8 cellular contexts compared by ENCODE assay signal in genomic region chr19:45638930-45639729, GRCh38. TPM values are rescaled to one million over a fixed set of nuclear protein-coding genes. Genes with fewer than 3 reads are reported as not detected.
DNase-seq lines count a peak whose midpoint lies in the region; ATAC-seq and TF ChIP-seq lines count a peak whose summit lies in the region.

Gene EML2, minus strand, starts transcription at chr19:45639397. Its CDS starts 21 bp downstream, at chr19:45639376.

- DNase-seq in Peyer's patch: peak; percentile 60 to 79 (median 78)
- peak; percentile 17 for DNase-seq in activated gamma-delta T cell treated with anti-CD3 and anti-CD28 coated beads, Interleukin-2, amount 50 U/mL, for 16 hours (ENCODE audit: low read depth)
- peak; percentile 60 for DNase-seq in glutamatergic neuron
- DNase-seq in trophoblast cell: peak; percentile 33 to 49
- no peak for DNase-seq in AML-193 (lab: John Stamatoyannopoulos, UW)

- H3K23ac ChIP-seq in trophoblast cell (ENCODE audit: low read length): no peak within 1 kb of the TSS

- H2BK12ac ChIP-seq in trophoblast cell (ENCODE audit: low read length): no peak within 1 kb of the TSS

- peaks cover 15% of the 10 kb centered on the region for H3K79me1 ChIP-seq in trophoblast cell (ENCODE audit: low read length)

- H2BK120ac ChIP-seq in trophoblast cell (ENCODE audit: insufficient read depth, low read length, poor library complexity): peak within 1 kb of the TSS; percentile 48

- H2BK5ac ChIP-seq in trophoblast cell (ENCODE audit: low read depth, low read length, poor library complexity): peak within 1 kb of the TSS; percentile 54

- peak within 1 kb of the TSS; percentile 79 for H4K12ac ChIP-seq in trophoblast cell (ENCODE audit: low read depth, low read length)

- H3K4me2 ChIP-seq in trophoblast cell (ENCODE audit: low read length): peak within 1 kb of the TSS; percentile 78

- H3K27me3 Mint-ChIP-seq in glutamatergic neuron (ENCODE audit: unreplicated experiment): peaks cover 6% of the 10 kb centered on the region

- WGBS in trophoblast cell (ENCODE audit: extremely low coverage, insufficient coverage, insufficient read length): no CpG with 5 or more reads among the region's 52 CpGs

- peak within 1 kb of the TSS; percentile 32 for H3K9ac ChIP-seq in trophoblast cell (ENCODE audit: low read length)

- peaks cover 8% of the 10 kb centered on the region for H3K36me3 Mint-ChIP-seq in glutamatergic neuron (ENCODE audit: unreplicated experiment)

- no peak within 1 kb of the TSS for H3K27ac Mint-ChIP-seq in glutamatergic neuron (ENCODE audit: unreplicated experiment)

- H3K27ac ChIP-seq in ACC112 (ENCODE audit: low read depth, low read length) (no peak within 1 kb of the TSS), Peyer's patch (peak within 1 kb of the TSS; percentile 64 to 72 (median 68)), trophoblast cell (ENCODE audit: low read depth, low read length) (no peak within 1 kb of the TSS)

- peaks cover 5% of the 10 kb centered on the region for H3K9me3 Mint-ChIP-seq in glutamatergic neuron (ENCODE audit: unreplicated experiment)

- H3K4me3 ChIP-seq in ACC112 (ENCODE audit: low read depth, low read length) (peak within 1 kb of the TSS; percentile 82), Peyer's patch (peak within 1 kb of the TSS; percentile 48 to 87 (median 80)), trophoblast cell (ENCODE audit: low read depth, low read length) (peak within 1 kb of the TSS; percentile 62)

- H4K91ac ChIP-seq in trophoblast cell (ENCODE audit: low read depth, low read length): peak within 1 kb of the TSS; percentile 61

- H3K14ac ChIP-seq in trophoblast cell (ENCODE audit: low read length): peak within 1 kb of the TSS; percentile 82

- ATAC-seq in HG02870 (IDR thresholded peaks at IDR 0.05; ENCODE audit: unreplicated experiment): no peak

- H3K4ac ChIP-seq in trophoblast cell (ENCODE audit: low read depth, low read length): peak within 1 kb of the TSS; percentile 42

- H2AK5ac ChIP-seq in trophoblast cell (ENCODE audit: low read length): no peak within 1 kb of the TSS

- H3K9me3 ChIP-seq in Peyer's patch: no peaks in the 10 kb centered on the region
- H3K9me3 ChIP-seq in trophoblast cell (ENCODE audit: insufficient read depth, low read depth, low read length): no peaks in the 10 kb centered on the region

- H3K79me2 ChIP-seq in ACC112 (ENCODE audit: control insufficient read depth, insufficient read depth, low read length, unreplicated experiment) (no peaks in the 10 kb centered on the region), trophoblast cell (ENCODE audit: control insufficient read depth, insufficient read depth, low read length, poor library complexity) (peaks cover 2% of the 10 kb centered on the region)

- peaks cover 7% of the 10 kb centered on the region for H3K4me1 ChIP-seq in ACC112 (ENCODE audit: control insufficient read depth, insufficient read depth, low read length, unreplicated experiment)
- peaks cover 0 to 43% (median 18%) of the 10 kb centered on the region in 4 donors for H3K4me1 ChIP-seq in Peyer's patch
- H3K4me1 ChIP-seq in trophoblast cell (ENCODE audit: control insufficient read depth in 1 of 2, insufficient read depth in 2 of 2, low read length in 2 of 2): peaks cover 22 to 26% of the 10 kb centered on the region in 2 experiments

- H3K36me3 ChIP-seq in ACC112 (ENCODE audit: insufficient read depth, low read length) (no peaks in the 10 kb centered on the region), Peyer's patch (no peaks in the 10 kb centered on the region), trophoblast cell (ENCODE audit: control insufficient read depth in 1 of 2, insufficient read depth in 2 of 2, low read length in 2 of 2) (no peaks in the 10 kb centered on the region)

- H2AFZ ChIP-seq in ACC112 (ENCODE audit: low read length, unreplicated experiment) (peak within 1 kb of the TSS; percentile 38), trophoblast cell (ENCODE audit: insufficient read depth, low read length, poor library complexity) (peak within 1 kb of the TSS; percentile 68)

- peak within 1 kb of the TSS; percentile 63 for H3K18ac ChIP-seq in trophoblast cell (ENCODE audit: low read length)

- H3K4me3 Mint-ChIP-seq in glutamatergic neuron (ENCODE audit: unreplicated experiment): peak within 1 kb of the TSS; percentile 88

- no peaks in the 10 kb centered on the region for H3K27me3 ChIP-seq in ACC112 (ENCODE audit: insufficient read depth, low read length)
- H3K27me3 ChIP-seq in Peyer's patch: no peaks in the 10 kb centered on the region
- no peaks in the 10 kb centered on the region for H3K27me3 ChIP-seq in trophoblast cell (ENCODE audit: insufficient read depth, low read length)

- TF ChIP-seq POLR2A in GM15510 (IDR thresholded peaks at IDR 0.05; ENCODE audit: borderline replicate concordance, extremely low read depth, insufficient read length): peak; percentile 64
- TF ChIP-seq POLR2A in Peyer's patch (IDR thresholded peaks at IDR 0.05): no peak

- H4K8ac ChIP-seq in trophoblast cell (ENCODE audit: low read depth, low read length): peak within 1 kb of the TSS; percentile 84

- TF ChIP-seq CTCF in Peyer's patch (IDR thresholded peaks at IDR 0.05) (peak in 1 of 6 experiments; percentile 17), glutamatergic neuron (IDR thresholded peaks at IDR 0.05; ENCODE audit: partially characterized antibody, unreplicated experiment) (no peak)

- H3K4me1 Mint-ChIP-seq in glutamatergic neuron (ENCODE audit: low read depth, unreplicated experiment): peaks cover 16% of the 10 kb centered on the region

RNA-seq across cellular contexts. Expression of gene EML2, which starts in this region (rescaled TPM):
- total RNA-seq in Peyer's patch (10 to 100 TPM; 17.5 to 60.2 (median 46.9) TPM), glutamatergic neuron (ENCODE audit: unreplicated experiment) (53.2 TPM)
- polyA plus RNA-seq in trophoblast cell (2013): 15.0 and 16.5 TPM in 2 replicates

Comparison
In these comparisons a context has a peak if more than half of its experiments do, and no peak if none do; other contexts are left out.
1. H3K27ac ChIP-seq: peak in Peyer's patch (4 of 4); none in ACC112 (single experiment) and trophoblast cell (single experiment).
2. DNase-seq: peak in Peyer's patch (3 of 3), activated gamma-delta T cell treated with anti-CD3 and anti-CD28 coated beads, Interleukin-2, amount 50 U/mL, for 16 hours (single experiment), glutamatergic neuron (single experiment) and trophoblast cell (2 of 2); none in AML-193 (0 of 2).
3. Peak in every context shown above with its lines, with median percentiles within 50 percentile points of each other: H3K4me3 ChIP-seq.